ENCODE assay signal across 9 cellular contexts in the genomic region with DNA sequence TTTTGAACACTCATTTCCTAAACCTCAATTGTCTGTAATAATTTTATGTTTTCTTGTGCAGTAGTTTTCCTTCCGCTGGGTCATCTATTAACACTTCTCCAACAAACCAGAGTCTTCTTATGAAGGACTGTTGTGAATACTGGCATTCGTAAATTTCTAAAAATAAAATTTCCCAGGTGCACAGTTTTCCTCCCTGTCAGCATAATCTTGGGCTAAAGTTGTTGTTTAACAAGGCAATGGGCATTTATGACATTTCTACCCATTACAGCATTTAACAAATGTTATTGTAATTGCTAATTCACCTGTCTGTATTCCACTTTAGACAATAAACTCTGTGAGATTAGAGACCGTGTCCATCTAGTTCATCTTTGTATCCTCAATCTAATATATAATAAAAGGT. TPM values are rescaled to one million over a fixed set of nuclear protein-coding genes. Genes with fewer than 3 reads are reported as not detected.
DNase-seq lines count a peak whose midpoint lies in the region; ATAC-seq and TF ChIP-seq lines count a peak whose summit lies in the region.
"Had no signal": no experiment of that assay in that cellular context is flagged by ENCODE, and none has a peak within 500 bp of the region (broad histone marks: within the 10 kb centered on the region; RNA-seq: fewer than 3 reads in every experiment).

No MANE protein-coding gene starts in this region.

- H3F3A ChIP-seq in GM23338 (replicated peaks; ENCODE audit: low read depth): no peaks in the 10 kb centered on the region

- H3K27me3 ChIP-seq in GM23338 (ENCODE audit: insufficient read depth) (peaks cover 22% of the 10 kb centered on the region; the same call in 1 of the 2 replicates), skeletal muscle tissue (ENCODE audit: control insufficient read depth in 3 of 3, insufficient read depth in 3 of 3, low read length in 3 of 3) (peaks cover 0 to 9% (median 0%) of the 10 kb centered on the region in 3 donors)

- peaks cover 21% of the 10 kb centered on the region for H3K79me2 ChIP-seq in GM23338 (replicated peaks; ENCODE audit: insufficient read depth)

- CTCF ChIA-PET in T-cell (lab: Charles Lee): interaction anchor here in 1 of 2 donors (1.3 kb wide), 1 partner anchor 16 kb away, joined by 3 read pairs; no protein-coding TSS in a partner anchor

- H3K27ac ChIP-seq in GM23338 (ENCODE audit: low read depth) (no peak overlapping the region), skeletal muscle tissue (ENCODE audit: low read depth, low read length) (no peak overlapping the region)

- no peaks in the 10 kb centered on the region for H3K9me3 ChIP-seq in skeletal muscle tissue (ENCODE audit: control insufficient read depth in 3 of 3, low read length in 3 of 3)

- H3K27ac Mint-ChIP-seq in GM23338 (no peak overlapping the region), T-cell (peak overlapping the region; percentile 29 to 94)

- peaks cover 10% of the 10 kb centered on the region for H3K4me1 Mint-ChIP-seq in GM23338
- peaks cover 65 to 67% (median 67%) of the 10 kb centered on the region in 3 donors for H3K4me1 Mint-ChIP-seq in T-cell

- H3K4me3 ChIP-seq in GM23338 (peak overlapping the region; percentile 93), fibroblast of villous mesenchyme (ENCODE audit: low read depth, low read length) (peak overlapping the region; percentile 81), skeletal muscle tissue (ENCODE audit: low read length in 3 of 3) (peak overlapping the region; percentile 93 to 100 (median 97))

- TF ChIP-seq CTCF in GM23338 (conservative IDR thresholded peaks at IDR 0.05; ENCODE audit: low read depth in 2 of 2) (no peak), fibroblast of villous mesenchyme (IDR thresholded peaks at IDR 0.05; ENCODE audit: insufficient read depth, low read depth, low read length) (no peak)

- H4K20me1 ChIP-seq in GM23338 (replicated peaks; ENCODE audit: insufficient read depth): no peaks in the 10 kb centered on the region

- no peak for DNase-seq in GM23338 (ENCODE audit: low spot score)
- DNase-seq in T-cell: no peak
- no peak for DNase-seq in fibroblast of villous mesenchyme (ENCODE audit: low read depth)
- DNase-seq in epidermal melanocyte (ENCODE audit: insufficient read length, low spot score): no peak
- no peak for DNase-seq in DMS79 treated with DMSO at 0.1 percent for 48 hours (lab: John Stamatoyannopoulos, UW)
- DNase-seq: stimulated activated CD4-positive, alpha-beta T cell treated with anti-CD3 and anti-CD28 coated beads, Interleukin-12 subunit alpha, Interleukin-12 subunit beta, amount 100 ng/mL, for 4 hours had no signal

- H3K9me3 Mint-ChIP-seq in GM23338 (no peaks in the 10 kb centered on the region), T-cell (no peaks in the 10 kb centered on the region)

- H3K36me3 Mint-ChIP-seq in GM23338 (ENCODE audit: low read depth): peaks cover 4% of the 10 kb centered on the region; the same call in 1 of the 3 replicates
- H3K36me3 Mint-ChIP-seq in T-cell: no peaks in the 10 kb centered on the region

- H3K9me2 ChIP-seq in GM23338 (ENCODE audit: insufficient read depth): peaks cover 8% of the 10 kb centered on the region; the same call in 1 of the 2 replicates

- no peak overlapping the region for H2AFZ ChIP-seq in GM23338

- H3K4me1 ChIP-seq in GM23338 (ENCODE audit: insufficient read depth): peaks cover 12% of the 10 kb centered on the region; the same call in 1 of the 2 replicates
- peaks cover 14 to 19% (median 18%) of the 10 kb centered on the region in 3 donors for H3K4me1 ChIP-seq in skeletal muscle tissue (ENCODE audit: control insufficient read depth in 3 of 3, insufficient read depth in 3 of 3, low read length in 3 of 3)

- H3K36me3 ChIP-seq in GM23338 (ENCODE audit: insufficient read depth) (no peaks in the 10 kb centered on the region), skeletal muscle tissue (ENCODE audit: control insufficient read depth in 3 of 3, insufficient read depth in 3 of 3, low read length in 3 of 3) (no peaks in the 10 kb centered on the region)

- POLR2A ChIA-PET in T-cell (lab: Charles Lee): interaction anchor here in 1 of 2 donors (1.2 kb wide), 1 partner anchor 14 kb away, joined by 4 read pairs; no protein-coding TSS in a partner anchor

- H3K27me3 Mint-ChIP-seq in GM23338 (ENCODE audit: insufficient read depth, low read depth, poor library complexity) (peaks cover 9% of the 10 kb centered on the region), T-cell (peaks cover 0 to 3% of the 10 kb centered on the region in 2 donors)

- ATAC-seq in GM23338 (no peak), T-cell (replicated peaks in 1 of 4) (no peak), HG02981 (IDR thresholded peaks at IDR 0.05; ENCODE audit: unreplicated experiment) (no peak), GM18858 (IDR thresholded peaks at IDR 0.05; ENCODE audit: unreplicated experiment) (no peak)

- H3K4me2 ChIP-seq in GM23338: peak overlapping the region; percentile 98

- H3K4me3 Mint-ChIP-seq in GM23338 (peak overlapping the region; percentile 94), T-cell (peak overlapping the region; percentile 95 to 97 (median 96))

- H3K9ac ChIP-seq in skeletal muscle tissue (ENCODE audit: low read depth in 1 of 3, low read length in 3 of 3): peak overlapping the region; percentile 76 to 91 (median 85)

TF ChIP-seq in GM23338, 12 proteins besides CTCF, POLR2A, EP300 and RAD21 (continues in another document):
- TF ChIP-seq, protein P1, sequence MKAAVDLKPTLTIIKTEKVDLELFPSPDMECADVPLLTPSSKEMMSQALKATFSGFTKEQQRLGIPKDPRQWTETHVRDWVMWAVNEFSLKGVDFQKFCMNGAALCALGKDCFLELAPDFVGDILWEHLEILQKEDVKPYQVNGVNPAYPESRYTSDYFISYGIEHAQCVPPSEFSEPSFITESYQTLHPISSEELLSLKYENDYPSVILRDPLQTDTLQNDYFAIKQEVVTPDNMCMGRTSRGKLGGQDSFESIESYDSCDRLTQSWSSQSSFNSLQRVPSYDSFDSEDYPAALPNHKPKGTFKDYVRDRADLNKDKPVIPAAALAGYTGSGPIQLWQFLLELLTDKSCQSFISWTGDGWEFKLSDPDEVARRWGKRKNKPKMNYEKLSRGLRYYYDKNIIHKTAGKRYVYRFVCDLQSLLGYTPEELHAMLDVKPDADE (IDR thresholded peaks at IDR 0.05): no peak
- TF ChIP-seq EZH2 (IDR thresholded peaks at IDR 0.05; ENCODE audit: low read depth, unreplicated experiment): no peak
- no peak for TF ChIP-seq ZNF331 (CRISPR knock-in tag; IDR thresholded peaks at IDR 0.05; ENCODE audit: low read depth)
- no peak for TF ChIP-seq STAT1 (IDR thresholded peaks at IDR 0.05; ENCODE audit: unreplicated experiment)
- no peak for TF ChIP-seq CREB1 (CRISPR knock-in tag; IDR thresholded peaks at IDR 0.05; ENCODE audit: low read depth)

RNA-seq across cellular contexts. Expression of gene SCFD2, which starts 1.2 kb away (rescaled TPM):
- total RNA-seq in GM23338 (2014; rRNA removed; shearing (Covaris generic)): 15.3 and 17.5 TPM in 2 replicates
- 5.4 and 5.7 TPM in 2 replicates for polyA plus RNA-seq in GM23338 (2016; fragmentation: Nextera tagmentation; extraction: Ambion mirVana)
- total RNA-seq in T-cell (10 to 100 TPM; 19.0 to 28.9 (median 21.8) TPM), fibroblast of villous mesenchyme (33.2 and 35.4 TPM in 2 replicates), skeletal muscle tissue (16.2 TPM)

RNA-seq across cellular contexts. Expression of gene FIP1L1, which starts 12.8 kb away (rescaled TPM):
- total RNA-seq in GM23338 (2014; rRNA removed; shearing (Covaris generic)): 43.3 and 47.1 TPM in 2 replicates
- polyA plus RNA-seq in GM23338 (2016; fragmentation: Nextera tagmentation; extraction: Ambion mirVana): 53.8 and 54.0 TPM in 2 replicates
- total RNA-seq in T-cell (10 to 100 TPM; 63.6 to 72.3 (median 69.7) TPM), fibroblast of villous mesenchyme (72.5 and 87.2 TPM in 2 replicates), skeletal muscle tissue (56.4 TPM)
